Comparison of ENCODE assay signal across 9 cellular contexts in genomic region chr19:50767263-50767662, GRCh38. TPM values are rescaled to one million over a fixed set of nuclear protein-coding genes. Genes with fewer than 3 reads are reported as not detected.
"Had no signal": no experiment of that assay in that cellular context is flagged by ENCODE, and none has a peak within 500 bp of the region (broad histone marks: within the 10 kb centered on the region; RNA-seq: fewer than 3 reads in every experiment).

No MANE protein-coding gene starts in this region.

RNA-seq across cellular contexts. Expression of gene GPR32, which starts 3.0 kb away (rescaled TPM):
- total RNA-seq: activated CD4-positive, alpha-beta memory T cell treated with anti-CD3 and anti-CD28 coated beads, Interleukin-2, amount 10 ng/mL, durations not matched to agents 7 days and 5 days; activated CD4-positive, alpha-beta T cell treated with anti-CD3 and anti-CD28 coated beads for 36 hours; activated CD8-positive, alpha-beta memory T cell treated with anti-CD3 and anti-CD28 coated beads for 36 hours; activated naive CD4-positive, alpha-beta T cell treated with anti-CD3 and anti-CD28 coated beads for 36 hours; activated T-helper 17 cell treated with anti-CD3 and anti-CD28 coated beads, Interleukin-2, amount 50 U/mL, for 72 hours; cardiac muscle cell; Peyer's patch; SK-MEL-5; T-helper 2 cell treated with Interferon-gamma antibody and Interleukin-4, amounts not matched to agents 100 ng/mL and 5 ng/mL, for 36 hours had no signal
- polyA plus RNA-seq: cardiac muscle cell had no signal

RNA-seq across cellular contexts. Expression of gene ACP4, which starts 23.0 kb away (rescaled TPM):
- total RNA-seq: activated CD4-positive, alpha-beta memory T cell treated with anti-CD3 and anti-CD28 coated beads, Interleukin-2, amount 10 ng/mL, durations not matched to agents 7 days and 5 days; activated CD4-positive, alpha-beta T cell treated with anti-CD3 and anti-CD28 coated beads for 36 hours; activated CD8-positive, alpha-beta memory T cell treated with anti-CD3 and anti-CD28 coated beads for 36 hours; activated naive CD4-positive, alpha-beta T cell treated with anti-CD3 and anti-CD28 coated beads for 36 hours; activated T-helper 17 cell treated with anti-CD3 and anti-CD28 coated beads, Interleukin-2, amount 50 U/mL, for 72 hours; cardiac muscle cell; Peyer's patch; SK-MEL-5; T-helper 2 cell treated with Interferon-gamma antibody and Interleukin-4, amounts not matched to agents 100 ng/mL and 5 ng/mL, for 36 hours had no signal

RNA-seq across cellular contexts. Expression of gene SHANK1, which starts 47.7 kb away (rescaled TPM):
- total RNA-seq: activated CD4-positive, alpha-beta memory T cell treated with anti-CD3 and anti-CD28 coated beads, Interleukin-2, amount 10 ng/mL, durations not matched to agents 7 days and 5 days; activated CD4-positive, alpha-beta T cell treated with anti-CD3 and anti-CD28 coated beads for 36 hours; activated CD8-positive, alpha-beta memory T cell treated with anti-CD3 and anti-CD28 coated beads for 36 hours; activated naive CD4-positive, alpha-beta T cell treated with anti-CD3 and anti-CD28 coated beads for 36 hours; activated T-helper 17 cell treated with anti-CD3 and anti-CD28 coated beads, Interleukin-2, amount 50 U/mL, for 72 hours; T-helper 2 cell treated with Interferon-gamma antibody and Interleukin-4, amounts not matched to agents 100 ng/mL and 5 ng/mL, for 36 hours had no signal

RNA-seq across cellular contexts. Expression of gene KLK1, which starts 56.3 kb away (rescaled TPM):
- total RNA-seq: cardiac muscle cell, SK-MEL-5 had no signal
- polyA plus RNA-seq: cardiac muscle cell had no signal
